ENCODE assay signal across 9 cellular contexts in the genomic region with DNA sequence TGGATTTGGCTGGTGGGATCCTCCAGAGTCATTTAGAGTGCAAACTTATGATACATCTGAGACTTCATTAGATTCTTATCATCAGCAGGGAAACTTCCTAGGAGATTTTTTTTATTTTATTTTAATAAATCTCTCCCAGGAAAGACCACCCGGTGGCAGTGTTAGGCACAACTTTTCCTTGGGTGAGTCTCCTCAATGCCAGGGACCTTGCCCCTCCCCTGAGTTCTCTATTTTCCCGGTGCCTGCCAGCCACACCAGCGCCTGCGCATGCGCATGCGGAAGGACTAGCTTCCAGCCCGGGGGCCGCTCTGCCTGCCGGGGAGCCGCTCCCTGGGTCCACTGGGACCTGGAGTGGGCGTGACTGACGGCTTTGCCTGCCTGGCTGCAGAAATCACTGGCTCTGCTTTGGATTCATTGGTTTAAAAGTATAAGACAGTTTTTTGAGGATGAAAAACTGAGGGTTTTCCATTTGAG.
DNase-seq lines count a peak whose midpoint lies in the region; ATAC-seq, FAIRE-seq and TF ChIP-seq lines count a peak whose summit lies in the region.
"Had no signal": no experiment of that assay in that cellular context is flagged by ENCODE, and none has a peak within 500 bp of the region (broad histone marks: within the 10 kb centered on the region; RNA-seq: fewer than 3 reads in every experiment).

No MANE protein-coding gene starts in this region.

- no peaks in the 10 kb centered on the region for H4K20me1 ChIP-seq in GM23248 (ENCODE audit: insufficient read depth)
- H4K20me1 ChIP-seq in astrocyte (ENCODE audit: insufficient read depth, low read length): no peaks in the 10 kb centered on the region

- H3K27ac ChIP-seq in GM23248: no peak overlapping the region
- H3K27ac ChIP-seq in astrocyte (ENCODE audit: low read depth, low read length): no peak overlapping the region
- no peak overlapping the region for H3K27ac ChIP-seq in gastrocnemius medialis

- ATAC-seq in gastrocnemius medialis: peak in 1 of 2 donors; percentile 65
- ATAC-seq in HG02623 (IDR thresholded peaks at IDR 0.05; ENCODE audit: unreplicated experiment): no peak

- H3K9ac ChIP-seq in GM23248: no peak overlapping the region
- peak overlapping the region; percentile 21 for H3K9ac ChIP-seq in astrocyte (ENCODE audit: low read length)

- H3K79me2 ChIP-seq in GM23248 (ENCODE audit: insufficient read depth): no peaks in the 10 kb centered on the region
- no peaks in the 10 kb centered on the region for H3K79me2 ChIP-seq in astrocyte (ENCODE audit: insufficient read depth, low read length)

- intact Hi-C loops in gastrocnemius medialis (cut with DNase I; ENCODE audit: low total_unique reads): no loop called here

- TF ChIP-seq POLR2A in gastrocnemius medialis (IDR thresholded peaks at IDR 0.05): no peak

- peak; percentile 65 for DNase-seq in GM23248
- DNase-seq in NCI-H2227 treated with DMSO at 0.1 percent for 48 hours (lab: John Stamatoyannopoulos, UW): peak; percentile 90
- DNase-seq in astrocyte (ENCODE audit: low read depth): peak; percentile 36
- peak in 49 of 51 donors; percentile 18 to 82 (median 66) for DNase-seq in hypothalamus (lab: John Stamatoyannopoulos, UW)
- DNase-seq in gastrocnemius medialis: peak; percentile 22 to 59
- DNase-seq in GM19238 (ENCODE audit: insufficient read length, low spot score): no peak
- DNase-seq in activated CD4-positive, alpha-beta T cell treated with anti-CD3 and anti-CD28 coated beads, Interleukin-2, amount 50 U/mL, for 4 hours: no peak

- H3K36me3 ChIP-seq in GM23248 (ENCODE audit: low read depth): no peaks in the 10 kb centered on the region
- no peaks in the 10 kb centered on the region for H3K36me3 ChIP-seq in astrocyte (ENCODE audit: insufficient read depth, low read length)
- no peaks in the 10 kb centered on the region for H3K36me3 ChIP-seq in gastrocnemius medialis

- no peaks in the 10 kb centered on the region for H3K9me2 ChIP-seq in GM23248 (ENCODE audit: insufficient read depth)

- H3K27me3 Mint-ChIP-seq in astrocyte (ENCODE audit: low read depth, unreplicated experiment): no peaks in the 10 kb centered on the region

- WGBS in GM23248 (ENCODE audit: low coverage in 1 of 2, low lambda C conversion rate in 2 of 2, missing lambda C conversion rate in 2 of 2), 2 experiments: 3% methylated on average over 12 of the region's 12 CpGs

- H3K4me1 Mint-ChIP-seq in astrocyte (ENCODE audit: low read depth, unreplicated experiment): no peaks in the 10 kb centered on the region

- H3K4me1 ChIP-seq in GM23248 (ENCODE audit: insufficient read depth) (no peaks in the 10 kb centered on the region), astrocyte (ENCODE audit: insufficient read depth, low read length) (peaks cover 4% of the 10 kb centered on the region), gastrocnemius medialis (peaks cover 7 to 13% of the 10 kb centered on the region in 2 donors)

- H3K9me3 Mint-ChIP-seq in astrocyte (ENCODE audit: unreplicated experiment): peaks cover 5% of the 10 kb centered on the region

- H3K36me3 Mint-ChIP-seq in astrocyte (ENCODE audit: low read depth, unreplicated experiment): no peaks in the 10 kb centered on the region

- in situ Hi-C loops in GM23248 (cut with MboI): no loop called here
- in situ Hi-C loops in gastrocnemius medialis (cut with MboI; ENCODE audit: low sequenced_read_pairs in 4 of 4): no loop called here

- TF ChIP-seq CTCF in astrocyte (IDR thresholded peaks at IDR 0.05; ENCODE audit: insufficient read depth, low read depth, low read length) (no peak), gastrocnemius medialis (IDR thresholded peaks at IDR 0.05 in 4 of 5, conservative IDR thresholded peaks at IDR 0.05 in 1 of 5) (no peak)

- H3K27ac Mint-ChIP-seq in astrocyte (ENCODE audit: unreplicated experiment): no peak overlapping the region

- H3K9me3 ChIP-seq in GM23248 (ENCODE audit: low read depth) (no peaks in the 10 kb centered on the region), astrocyte (ENCODE audit: insufficient read depth, low read depth, low read length) (no peaks in the 10 kb centered on the region), gastrocnemius medialis (no peaks in the 10 kb centered on the region)

- no peak for FAIRE-seq in astrocyte (lab: Jason Lieb, UNC)
- FAIRE-seq: islet of Langerhans had no signal

- H3K4me2 ChIP-seq in GM23248 (ENCODE audit: unreplicated experiment): peak overlapping the region; percentile 70
- H3K4me2 ChIP-seq in astrocyte (ENCODE audit: low read length): peak overlapping the region; percentile 82

- H3K27me3 ChIP-seq in GM23248 (replicated peaks; ENCODE audit: insufficient read depth) (peaks cover 10% of the 10 kb centered on the region), astrocyte (ENCODE audit: insufficient read depth, low read length) (no peaks in the 10 kb centered on the region), gastrocnemius medialis (no peaks in the 10 kb centered on the region)

- H3F3A ChIP-seq in GM23248 (ENCODE audit: insufficient read depth): no peaks in the 10 kb centered on the region

- H3K4me3 Mint-ChIP-seq in astrocyte (ENCODE audit: unreplicated experiment): no peak overlapping the region

- H2AFZ ChIP-seq in GM23248: peak overlapping the region; percentile 65; the same call in 1 of the 2 replicates
- peak overlapping the region; percentile 68 for H2AFZ ChIP-seq in astrocyte (ENCODE audit: low read depth, low read length)

- H3K4me3 ChIP-seq in GM23248 (peak overlapping the region; percentile 34; the same call in 1 of the 2 replicates), astrocyte (ENCODE audit: insufficient read depth, low read depth, low read length) (peak overlapping the region; percentile 52), gastrocnemius medialis (peak overlapping the region; percentile 36 to 54 (median 44))

Comparison
In these comparisons a context has a peak if more than half of its experiments do, and no peak if none do; other contexts are left out.
1. DNase-seq: peak in GM23248 (single experiment), NCI-H2227 treated with DMSO at 0.1 percent for 48 hours (single experiment), astrocyte (single experiment), hypothalamus (49 of 51) and gastrocnemius medialis (2 of 2); none in GM19238 (single experiment) and activated CD4-positive, alpha-beta T cell treated with anti-CD3 and anti-CD28 coated beads, Interleukin-2, amount 50 U/mL, for 4 hours (0 of 2).
2. Peak in every context shown above with its lines, with median percentiles within 50 percentile points of each other: H3K4me3 ChIP-seq.